ENCODE assay signal across 15 cellular contexts in the genomic region with DNA sequence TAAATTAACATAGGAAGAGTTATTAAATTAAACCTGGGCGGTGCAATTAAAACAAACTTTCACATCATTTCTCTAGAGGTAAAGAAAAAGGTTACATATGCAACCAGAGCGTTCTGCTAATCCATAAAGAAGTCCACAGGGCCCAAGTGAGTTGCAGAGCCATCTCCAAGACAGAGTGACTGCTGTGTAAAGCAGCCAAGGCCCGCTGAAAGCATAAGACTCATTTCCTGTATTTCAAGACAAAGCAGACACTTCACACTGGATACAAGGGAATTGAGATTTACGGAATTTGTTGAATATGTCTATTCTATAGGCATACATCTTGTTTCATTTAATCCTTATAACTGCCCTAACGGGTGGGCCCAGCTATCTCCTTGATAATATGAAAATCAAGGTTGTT.
DNase-seq lines count a peak whose midpoint lies in the region; ATAC-seq, FAIRE-seq and TF ChIP-seq lines count a peak whose summit lies in the region.
"Had no signal": no experiment of that assay in that cellular context is flagged by ENCODE, and none has a peak within 500 bp of the region (broad histone marks: within the 10 kb centered on the region; RNA-seq: fewer than 3 reads in every experiment).

No MANE protein-coding gene starts in this region.

- intact Hi-C loops in right cardiac atrium (cut with DNase I) = no loop called here

- ATAC-seq in right cardiac atrium = no peak
- ATAC-seq in activated naive CD4-positive, alpha-beta T cell treated with anti-CD3 and anti-CD28 coated beads, Interleukin-2, amount 50 U/mL, for 72 hours = no peak
- ATAC-seq: HCT116 had no signal

- no peak overlapping the region for H3K4me3 ChIP-seq in bronchial epithelial cell (ENCODE audit: low read depth, low read length)
- no peak overlapping the region for H3K4me3 ChIP-seq in right cardiac atrium (ENCODE audit: low read length)
- H3K4me3 ChIP-seq: GM23248 had no signal

- no peaks in the 10 kb centered on the region for H3K9me3 ChIP-seq in right cardiac atrium (ENCODE audit: control insufficient read depth, low read length)

- no peak for FAIRE-seq in bronchial epithelial cell (lab: Jason Lieb, UNC)

- H3K36me3 Mint-ChIP-seq in activated naive CD4-positive, alpha-beta T cell treated with anti-CD3 and anti-CD28 coated beads, Interleukin-2, amount 50 U/mL, for 72 hours = no peaks in the 10 kb centered on the region
- H3K36me3 Mint-ChIP-seq: CD4-positive, alpha-beta memory T cell had no signal

- DNase-seq in HuH-7.5 (ENCODE audit: low spot score) = peak; percentile 1
- peak; percentile 27 for DNase-seq in bronchial epithelial cell (ENCODE audit: low read depth)
- no peak for DNase-seq in epithelial cell of prostate (ENCODE audit: low read depth, low spot score)
- no peak for DNase-seq in right cardiac atrium
- DNase-seq in activated naive CD4-positive, alpha-beta T cell treated with anti-CD3 and anti-CD28 coated beads, Interleukin-2, amount 50 U/mL, for 72 hours (ENCODE audit: low spot score in 2 of 2) = no peak
- DNase-seq in NOMO-1 (lab: John Stamatoyannopoulos, UW; ENCODE audit: unreplicated experiment in 2 of 2) = no peak
- DNase-seq: C1 segment of cervical spinal cord; Calu3; CD4-positive, alpha-beta memory T cell; COR-L47; DMS53; DMS79 treated with DMSO at 0.1 percent for 48 hours; GM23248; H9 had no signal

- H3K27ac ChIP-seq in epithelial cell of prostate (peak overlapping the region; percentile 25), right cardiac atrium (ENCODE audit: low read length) (no peak overlapping the region)
- H3K27ac ChIP-seq: GM23248 had no signal

- no peaks in the 10 kb centered on the region for H3K36me3 ChIP-seq in bronchial epithelial cell (ENCODE audit: control insufficient read depth, insufficient read depth, low read length)

- no peak for TF ChIP-seq CTCF in bronchial epithelial cell (IDR thresholded peaks at IDR 0.05; ENCODE audit: insufficient read depth, low read length, severe bottlenecking)

- no peak overlapping the region for H3K27ac Mint-ChIP-seq in activated naive CD4-positive, alpha-beta T cell treated with anti-CD3 and anti-CD28 coated beads, Interleukin-2, amount 50 U/mL, for 72 hours
- H3K27ac Mint-ChIP-seq: CD4-positive, alpha-beta memory T cell; H9 had no signal

- no peaks in the 10 kb centered on the region for H3K9me3 Mint-ChIP-seq in activated naive CD4-positive, alpha-beta T cell treated with anti-CD3 and anti-CD28 coated beads, Interleukin-2, amount 50 U/mL, for 72 hours
- H3K9me3 Mint-ChIP-seq: H9 had no signal

- H3K4me1 ChIP-seq in right cardiac atrium (ENCODE audit: control insufficient read depth, insufficient read depth, low read length) = no peaks in the 10 kb centered on the region

- 76% methylated on average over 5 of the region's 5 CpGs for WGBS in right cardiac atrium

- H3K27me3 ChIP-seq in bronchial epithelial cell (ENCODE audit: control insufficient read depth, insufficient read depth, low read length) (no peaks in the 10 kb centered on the region), right cardiac atrium (ENCODE audit: control insufficient read depth, insufficient read depth) (no peaks in the 10 kb centered on the region)

Comparison
In these comparisons a context has a peak if more than half of its experiments do, and no peak if none do; other contexts are left out.
1. DNase-seq: peak in HuH-7.5 (single experiment) and bronchial epithelial cell (single experiment); none in epithelial cell of prostate (single experiment), right cardiac atrium (0 of 3), activated naive CD4-positive, alpha-beta T cell treated with anti-CD3 and anti-CD28 coated beads, Interleukin-2, amount 50 U/mL, for 72 hours (0 of 2) and NOMO-1 (0 of 2).